Comparison of ENCODE assay signal across 1 cellular context in genomic region chr16:73483934-73484712, GRCh38.
TF ChIP-seq lines count a peak whose summit lies in the region.

No MANE protein-coding gene starts in this region.

TF ChIP-seq in H1, 55 proteins besides CTCF, POLR2A, EP300 and RAD21 (continued from another document):
- TF ChIP-seq E2F6 (IDR thresholded peaks at IDR 0.05) (peak; percentile 63; the same call in 1 of the 2 replicates), NRF1 (IDR thresholded peaks at IDR 0.05; ENCODE audit: low read depth, low read length) (no peak), KDM1A (IDR thresholded peaks at IDR 0.05; ENCODE audit: borderline replicate concordance, low read length) (no peak)
